9 cellular contexts compared by ENCODE assay signal in genomic region chr17:74987909-74988711, GRCh38. TPM values are rescaled to one million over a fixed set of nuclear protein-coding genes. Genes with fewer than 3 reads are reported as not detected.
DNase-seq lines count a peak whose midpoint lies in the region; ATAC-seq and TF ChIP-seq lines count a peak whose summit lies in the region.
"Had no signal": no experiment of that assay in that cellular context is flagged by ENCODE, and none has a peak within 500 bp of the region (broad histone marks: within the 10 kb centered on the region; RNA-seq: fewer than 3 reads in every experiment).

No MANE protein-coding gene starts in this region.

- peak; percentile 53 for TF ChIP-seq CTCF in LNCaP clone FGC (IDR thresholded peaks at IDR 0.05; ENCODE audit: control insufficient read depth, extremely low read depth, insufficient read depth)
- TF ChIP-seq CTCF in esophagus squamous epithelium (IDR thresholded peaks at IDR 0.05), result peak; percentile 7 to 46 (median 34)
- no peak for TF ChIP-seq CTCF in mucosa of descending colon (IDR thresholded peaks at IDR 0.05)

- H3K9me3 ChIP-seq in esophagus squamous epithelium (no peaks in the 10 kb centered on the region), mucosa of descending colon (no peaks in the 10 kb centered on the region), thymus (ENCODE audit: control insufficient read depth) (peaks cover 3% of the 10 kb centered on the region)

- no peaks in the 10 kb centered on the region for H3K36me3 Mint-ChIP-seq in activated CD4-positive, alpha-beta memory T cell treated with anti-CD3 and anti-CD28 coated beads for 36 hours

- peak in 1 of 4 donors; percentile 53 for TF ChIP-seq POLR2A in esophagus squamous epithelium (IDR thresholded peaks at IDR 0.05)

- intact Hi-C loops in activated CD4-positive, alpha-beta memory T cell treated with anti-CD3 and anti-CD28 coated beads for 36 hours (cut with micrococcal nuclease), result no loop called here
- intact Hi-C loops in esophagus squamous epithelium (cut with DNase I) (no loop called here), mucosa of descending colon (cut with DNase I, micrococcal nuclease) (no loop called here)

- DNase-seq in EH (ENCODE audit: low read depth) (peak; percentile 88), LNCaP clone FGC (ENCODE audit: low read depth) (no peak), esophagus squamous epithelium (lab: John Stamatoyannopoulos, UW) (no peak), mucosa of descending colon (peak; percentile 75 to 83 (median 80)), NCI-H2196 treated with DMSO at 0.1 percent for 48 hours (lab: John Stamatoyannopoulos, UW; ENCODE audit: unreplicated experiment) (no peak)
- peak; percentile 38 for DNase-seq in activated CD4-positive, alpha-beta memory T cell treated with anti-CD3 and anti-CD28 coated beads for 36 hours

- H3K36me3 ChIP-seq in esophagus squamous epithelium (no peaks in the 10 kb centered on the region), mucosa of descending colon (ENCODE audit: low read depth) (no peaks in the 10 kb centered on the region), thymus (ENCODE audit: control insufficient read depth, insufficient read depth) (no peaks in the 10 kb centered on the region)

- peaks cover 4% of the 10 kb centered on the region for H3K27me3 Mint-ChIP-seq in activated CD4-positive, alpha-beta memory T cell treated with anti-CD3 and anti-CD28 coated beads for 36 hours

- no peaks in the 10 kb centered on the region for H3K9me3 Mint-ChIP-seq in activated CD4-positive, alpha-beta memory T cell treated with anti-CD3 and anti-CD28 coated beads for 36 hours

- CTCF ChIA-PET in activated CD4-positive, alpha-beta memory T cell treated with anti-CD3 and anti-CD28 coated beads for 36 hours (lab: Charles Lee), result interaction anchor here (0.8 to 4.1 kb wide), 12 partner anchors 8 to 283 kb away, joined by 3 to 39 read pairs (median 4); partner anchors contain the start of genes HID1, MIF4GD and MRPL58

- POLR2A ChIA-PET in activated CD4-positive, alpha-beta memory T cell treated with anti-CD3 and anti-CD28 coated beads for 36 hours (lab: Charles Lee), result interaction anchor here (0.6 to 2.0 kb wide), 5 partner anchors 11 to 418 kb away, joined by 3 to 7 read pairs (median 4); partner anchors contain the start of genes GRB2 and MRPL58

- peak; percentile 53 for ATAC-seq in GM21723 (IDR thresholded peaks at IDR 0.05; ENCODE audit: unreplicated experiment)
- ATAC-seq in mucosa of descending colon, result peak; percentile 77

- H3K27me3 ChIP-seq in esophagus squamous epithelium, result no peaks in the 10 kb centered on the region
- H3K27me3 ChIP-seq in thymus (ENCODE audit: control insufficient read depth, insufficient read depth), result peaks cover 30% of the 10 kb centered on the region

- peak overlapping the region; percentile 80 for H3K4me3 ChIP-seq in LNCaP clone FGC (ENCODE audit: low read depth, low read length)
- H3K4me3 ChIP-seq in esophagus squamous epithelium, result peak overlapping the region; percentile 62 to 94 (median 82)
- peak overlapping the region; percentile 28 for H3K4me3 ChIP-seq in mucosa of descending colon
- peak overlapping the region; percentile 54 for H3K4me3 ChIP-seq in thymus (ENCODE audit: low read length)

- peak overlapping the region; percentile 87 to 97 (median 94) for H3K27ac ChIP-seq in esophagus squamous epithelium
- H3K27ac ChIP-seq in thymus (ENCODE audit: low read depth), result no peak overlapping the region

- peaks cover 6% of the 10 kb centered on the region for H3K4me1 Mint-ChIP-seq in activated CD4-positive, alpha-beta memory T cell treated with anti-CD3 and anti-CD28 coated beads for 36 hours (ENCODE audit: low read depth)

- 17% methylated on average over 6 of the region's 76 CpGs; no CpG with 5 or more reads in 1 of the 2 donors for WGBS in esophagus squamous epithelium, 2 donors
- WGBS in thymus, result 3% methylated on average over 76 of the region's 76 CpGs

- H3K27ac Mint-ChIP-seq in activated CD4-positive, alpha-beta memory T cell treated with anti-CD3 and anti-CD28 coated beads for 36 hours, result no peak overlapping the region

- H3K4me1 ChIP-seq in esophagus squamous epithelium (peaks cover 13 to 63% (median 30%) of the 10 kb centered on the region in 3 donors), mucosa of descending colon (ENCODE audit: low read depth) (peaks cover 14% of the 10 kb centered on the region), thymus (ENCODE audit: control insufficient read depth, insufficient read depth, low read length) (peaks cover 3% of the 10 kb centered on the region)

- peak overlapping the region; percentile 66 for H3K4me3 Mint-ChIP-seq in activated CD4-positive, alpha-beta memory T cell treated with anti-CD3 and anti-CD28 coated beads for 36 hours

RNA-seq across cellular contexts. Expression of gene CDR2L, which starts 0.7 kb away (rescaled TPM):
- 1 to 10 TPM; 1.1 to 1.3 TPM for total RNA-seq in activated CD4-positive, alpha-beta memory T cell treated with anti-CD3 and anti-CD28 coated beads for 36 hours
- total RNA-seq in esophagus squamous epithelium (1 to 10 TPM; 5.3 to 7.9 (median 6.7) TPM), mucosa of descending colon (10 to 100 TPM in 1 of 3 donors, 1 to 10 TPM in 2; 2.2 to 14.0 (median 3.1) TPM)
- polyA plus RNA-seq in thymus, result 1.4 TPM

RNA-seq across cellular contexts. Expression of gene HID1, which starts 15.6 kb away (rescaled TPM):
- total RNA-seq in activated CD4-positive, alpha-beta memory T cell treated with anti-CD3 and anti-CD28 coated beads for 36 hours, result 1 to 10 TPM; 2.3 to 2.6 TPM
- total RNA-seq in esophagus squamous epithelium, result 1 to 10 TPM; 1.7 to 6.3 (median 2.6) TPM
- 10 to 100 TPM; 29.9 to 56.9 (median 47.4) TPM for total RNA-seq in mucosa of descending colon
- 9.9 TPM for polyA plus RNA-seq in thymus

RNA-seq across cellular contexts. Expression of gene MRPL58, which starts 24.4 kb away (rescaled TPM):
- total RNA-seq in activated CD4-positive, alpha-beta memory T cell treated with anti-CD3 and anti-CD28 coated beads for 36 hours, result 10 to 100 TPM; 57.7 TPM
- total RNA-seq in esophagus squamous epithelium, result 100 to 1,000 TPM in 1 of 4 donors, 10 to 100 TPM in 3; 44.4 to 110 (median 61.6) TPM
- 10 to 100 TPM; 24.7 to 32.9 (median 25.4) TPM for total RNA-seq in mucosa of descending colon
- polyA plus RNA-seq in thymus, result 40.9 TPM

RNA-seq across cellular contexts. Expression of gene OTOP3, which starts 52.4 kb away (rescaled TPM):
- not detected for total RNA-seq in activated CD4-positive, alpha-beta memory T cell treated with anti-CD3 and anti-CD28 coated beads for 36 hours
- total RNA-seq in esophagus squamous epithelium (10 to 100 TPM in 3 of 4 donors, 1 to 10 TPM in 1; 7.1 to 33.9 (median 24.0) TPM), mucosa of descending colon (1 to 10 TPM in 2 of 3 donors, under 1 TPM in 1; 0.38 to 2.8 (median 1.5) TPM)
- polyA plus RNA-seq in thymus, result 0.05 TPM
- total RNA-seq: glomerular endothelial cell had no signal

RNA-seq across cellular contexts. Expression of gene ATP5PD, which starts 58.7 kb away (rescaled TPM):
- 100 to 1,000 TPM; 249 to 261 TPM for total RNA-seq in activated CD4-positive, alpha-beta memory T cell treated with anti-CD3 and anti-CD28 coated beads for 36 hours
- total RNA-seq in esophagus squamous epithelium (100 to 1,000 TPM; 252 to 300 (median 277) TPM), mucosa of descending colon (100 to 1,000 TPM; 292 to 362 (median 338) TPM)
- polyA plus RNA-seq in thymus, result 390 TPM

Comparison
In these comparisons a context has a peak if more than half of its experiments do, and no peak if none do; other contexts are left out.
1. DNase-seq: peak in EH (single experiment), activated CD4-positive, alpha-beta memory T cell treated with anti-CD3 and anti-CD28 coated beads for 36 hours (single experiment) and mucosa of descending colon (3 of 3); none in LNCaP clone FGC (single experiment), esophagus squamous epithelium (single experiment) and NCI-H2196 treated with DMSO at 0.1 percent for 48 hours (single experiment).
2. H3K4me3 ChIP-seq: peak in every context shown above with its lines; median percentile 82 in esophagus squamous epithelium; 80 in LNCaP clone FGC; 54 in thymus; 28 in mucosa of descending colon.
3. RNA of gene HID1, which starts 15.6 kb away (total RNA-seq): 29.9 to 56.9 TPM in mucosa of descending colon; 1.7 to 6.3 TPM in esophagus squamous epithelium and 2.3 to 2.6 TPM in activated CD4-positive, alpha-beta memory T cell treated with anti-CD3 and anti-CD28 coated beads for 36 hours; every median in the first group is over 4 times any median in the second.